Comparison of ENCODE assay signal across 10 cellular contexts in the genomic region with DNA sequence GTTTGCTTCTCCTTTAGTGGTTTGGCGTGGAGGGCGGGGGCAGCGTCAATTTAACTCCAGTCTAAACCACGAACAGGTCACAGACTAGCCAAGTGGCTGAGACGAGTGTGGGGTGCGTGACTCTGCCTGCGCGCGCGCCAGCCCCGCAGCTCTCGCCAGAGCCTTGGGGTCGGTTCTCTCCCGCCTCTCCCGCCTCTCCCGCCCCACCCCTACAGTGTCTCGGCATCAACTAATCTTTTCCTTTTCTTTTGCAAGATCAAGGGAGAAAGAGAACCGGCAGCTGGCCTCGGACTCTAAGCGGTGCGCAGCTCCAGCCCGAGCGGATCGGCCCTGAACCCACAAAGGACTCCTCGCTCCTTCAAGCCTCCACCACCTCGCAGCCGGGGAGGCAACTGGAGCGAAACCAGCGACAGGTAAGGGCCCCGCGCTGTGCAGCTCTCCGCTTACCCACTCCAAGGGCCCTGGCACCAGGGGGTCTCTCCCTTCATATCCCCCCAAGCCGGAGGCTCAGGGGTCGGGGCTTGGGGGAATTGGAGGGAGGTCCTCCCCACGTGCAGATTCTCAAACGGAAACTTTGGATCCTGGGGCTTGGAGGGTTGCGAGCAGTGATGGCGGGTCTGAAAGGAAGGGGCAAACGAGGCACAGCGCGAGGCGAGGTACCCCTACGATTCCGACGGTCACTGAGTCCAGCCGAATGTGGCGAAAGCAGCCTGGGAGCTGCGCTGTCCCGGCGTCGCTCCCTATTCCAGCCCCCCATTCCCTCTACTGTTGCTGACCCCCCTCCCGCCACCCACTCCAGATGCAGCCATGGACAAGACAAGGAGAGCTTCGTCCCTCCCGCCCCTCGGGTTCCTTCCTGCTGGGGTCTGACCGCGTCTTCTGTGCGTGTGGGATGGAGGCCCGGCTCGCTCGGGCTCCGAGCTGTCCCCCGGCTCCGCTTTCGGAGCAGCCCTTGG. TPM values are rescaled to one million over a fixed set of nuclear protein-coding genes. Genes with fewer than 3 reads are reported as not detected.
DNase-seq lines count a peak whose midpoint lies in the region; ATAC-seq and TF ChIP-seq lines count a peak whose summit lies in the region.
"Had no signal": no experiment of that assay in that cellular context is flagged by ENCODE, and none has a peak within 500 bp of the region (broad histone marks: within the 10 kb centered on the region; RNA-seq: fewer than 3 reads in every experiment).

No MANE protein-coding gene starts in this region.

- H3K9me3 Mint-ChIP-seq in activated naive CD8-positive, alpha-beta T cell treated with anti-CD3 and anti-CD28 coated beads, Interleukin-2, amount 50 U/mL, for 24 hours: no peaks in the 10 kb centered on the region

- DNase-seq in BE2C: peak; percentile 27
- no peak for DNase-seq in Panc1 (ENCODE audit: low read depth, low spot score)
- DNase-seq in cardiac muscle cell (ENCODE audit: low read depth in 1 of 2, low spot score in 1 of 2): peak; percentile 9 to 49
- DNase-seq in OCI-LY7 (ENCODE audit: low spot score): no peak
- DNase-seq in activated naive CD8-positive, alpha-beta T cell treated with anti-CD3 and anti-CD28 coated beads, Interleukin-2, amount 50 U/mL, for 24 hours: no peak
- DNase-seq in effector CD4-positive, alpha-beta T cell: no peak
- DNase-seq: DND-41 had no signal

- in situ Hi-C loops in Panc1 (cut with HindIII; ENCODE audit: low pct_unique_long_range_greater_than_20kb, low sequenced_read_pairs): no loop called here

- H4K20me1 ChIP-seq in OCI-LY7 (ENCODE audit: insufficient read depth, low read length): no peaks in the 10 kb centered on the region

- H3K27me3 ChIP-seq in BE2C (peaks cover 31% of the 10 kb centered on the region), Panc1 (ENCODE audit: control insufficient read depth, insufficient read depth, low read length) (peaks cover 2% of the 10 kb centered on the region), cardiac muscle cell (peaks cover 6% of the 10 kb centered on the region), neuron (ENCODE audit: insufficient read depth, low read length) (peaks cover 73% of the 10 kb centered on the region)

- no peak overlapping the region for H3K4me2 ChIP-seq in OCI-LY7 (ENCODE audit: low read length)

- ATAC-seq in Panc1 (peak; percentile 51), GM18870 (IDR thresholded peaks at IDR 0.05; ENCODE audit: unreplicated experiment) (no peak)
- ATAC-seq in activated naive CD8-positive, alpha-beta T cell treated with anti-CD3 and anti-CD28 coated beads, Interleukin-2, amount 50 U/mL, for 24 hours: no peak
- ATAC-seq: left lung had no signal

- H3K27ac ChIP-seq in Panc1 (ENCODE audit: low read length) (no peak overlapping the region), cardiac muscle cell (peak overlapping the region; percentile 56), OCI-LY7 (ENCODE audit: low read depth, low read length, poor library complexity, severe bottlenecking) (no peak overlapping the region)
- H3K27ac ChIP-seq: left lung had no signal

- intact Hi-C loops in Panc1 (cut with micrococcal nuclease; ENCODE audit: unreplicated experiment) (no loop called here), OCI-LY7 (cut with micrococcal nuclease; ENCODE audit: unreplicated experiment) (no loop called here)

- no peaks in the 10 kb centered on the region for H3K79me2 ChIP-seq in OCI-LY7 (ENCODE audit: insufficient read depth, low read depth, low read length)

- BruUV-seq in Panc1 (replicated peaks; lab: Mats Ljungman, UMichigan) (no TSS peak), OCI-LY7 (replicated peaks; lab: Mats Ljungman, UMichigan) (no TSS peak)

- peaks cover 35% of the 10 kb centered on the region for H3K27me3 Mint-ChIP-seq in activated naive CD8-positive, alpha-beta T cell treated with anti-CD3 and anti-CD28 coated beads, Interleukin-2, amount 50 U/mL, for 24 hours

- CTCF ChIA-PET in Panc1 (lab: Charles Lee): interaction anchor here (0.6 kb wide), 1 partner anchor 1609 kb away, joined by 11 read pairs; no protein-coding TSS in a partner anchor
- CTCF ChIA-PET in OCI-LY7 (lab: Charles Lee; ENCODE audit: unreplicated experiment): interaction anchor here (0.6 kb wide), 1 partner anchor 242 kb away, joined by 8 read pairs; no protein-coding TSS in a partner anchor

- no peak overlapping the region for H3K4me3 Mint-ChIP-seq in activated naive CD8-positive, alpha-beta T cell treated with anti-CD3 and anti-CD28 coated beads, Interleukin-2, amount 50 U/mL, for 24 hours

- no peak overlapping the region for H3K27ac Mint-ChIP-seq in activated naive CD8-positive, alpha-beta T cell treated with anti-CD3 and anti-CD28 coated beads, Interleukin-2, amount 50 U/mL, for 24 hours

- no peaks in the 10 kb centered on the region for H3K36me3 Mint-ChIP-seq in activated naive CD8-positive, alpha-beta T cell treated with anti-CD3 and anti-CD28 coated beads, Interleukin-2, amount 50 U/mL, for 24 hours (ENCODE audit: low read depth)

- H3K4me3 ChIP-seq in BE2C (ENCODE audit: low read depth, low read length): peak overlapping the region; percentile 74
- H3K4me3 ChIP-seq in Panc1 (ENCODE audit: low read depth in 2 of 2, low read length in 2 of 2): no peak overlapping the region
- peak overlapping the region; percentile 81 for H3K4me3 ChIP-seq in cardiac muscle cell
- H3K4me3 ChIP-seq in neuron (ENCODE audit: low read length): peak overlapping the region; percentile 25
- no peak overlapping the region for H3K4me3 ChIP-seq in OCI-LY7 (ENCODE audit: low read depth, low read length, poor library complexity, severe bottlenecking)

- H2AFZ ChIP-seq in neuron (ENCODE audit: low read depth, low read length): peak overlapping the region; percentile 51
- H2AFZ ChIP-seq in OCI-LY7 (ENCODE audit: low read length): no peak overlapping the region

- POLR2A ChIA-PET in Panc1 (lab: Charles Lee) (no interaction called here), OCI-LY7 (lab: Charles Lee) (no interaction called here)

- H3K4me1 ChIP-seq in BE2C: peaks cover 7% of the 10 kb centered on the region; the same call in 1 of the 2 replicates
- H3K4me1 ChIP-seq in Panc1 (ENCODE audit: control insufficient read depth, insufficient read depth, low read length): no peaks in the 10 kb centered on the region
- H3K4me1 ChIP-seq in cardiac muscle cell (ENCODE audit: low read depth): peaks cover 23% of the 10 kb centered on the region
- peaks cover 34% of the 10 kb centered on the region for H3K4me1 ChIP-seq in neuron (ENCODE audit: insufficient read depth, low read length)
- H3K4me1 ChIP-seq in OCI-LY7 (ENCODE audit: insufficient read depth, low read length, poor library complexity, severe bottlenecking): no peaks in the 10 kb centered on the region

- H3K36me3 ChIP-seq in BE2C: no peaks in the 10 kb centered on the region
- no peaks in the 10 kb centered on the region for H3K36me3 ChIP-seq in Panc1 (ENCODE audit: control insufficient read depth, insufficient read depth, low read length)
- H3K36me3 ChIP-seq in cardiac muscle cell: no peaks in the 10 kb centered on the region
- H3K36me3 ChIP-seq in neuron (ENCODE audit: insufficient read depth, low read length): no peaks in the 10 kb centered on the region
- no peaks in the 10 kb centered on the region for H3K36me3 ChIP-seq in OCI-LY7 (ENCODE audit: insufficient read depth, low read length)
- H3K36me3 ChIP-seq: left lung had no signal

- no peaks in the 10 kb centered on the region for H3K9me2 ChIP-seq in OCI-LY7 (ENCODE audit: insufficient read depth, low read length)

- H3K9me3 ChIP-seq in BE2C: no peaks in the 10 kb centered on the region
- H3K9me3 ChIP-seq in Panc1 (ENCODE audit: control insufficient read depth, insufficient read depth, low read depth, low read length): no peaks in the 10 kb centered on the region
- no peaks in the 10 kb centered on the region for H3K9me3 ChIP-seq in cardiac muscle cell (ENCODE audit: low read depth)
- H3K9me3 ChIP-seq in neuron (ENCODE audit: low read length): no peaks in the 10 kb centered on the region
- H3K9me3 ChIP-seq in OCI-LY7 (ENCODE audit: low read length): no peaks in the 10 kb centered on the region
- H3K9me3 ChIP-seq: left lung had no signal

- TF ChIP-seq CTCF in BE2C (IDR thresholded peaks at IDR 0.05; ENCODE audit: low read depth, low read length) (no peak), Panc1 (IDR thresholded peaks at IDR 0.05) (no peak), cardiac muscle cell (IDR thresholded peaks at IDR 0.05; ENCODE audit: low read depth, low read length) (no peak), OCI-LY7 (conservative IDR thresholded peaks at IDR 0.05; ENCODE audit: low read length) (no peak)

- no peaks in the 10 kb centered on the region for H3K4me1 Mint-ChIP-seq in activated naive CD8-positive, alpha-beta T cell treated with anti-CD3 and anti-CD28 coated beads, Interleukin-2, amount 50 U/mL, for 24 hours

RNA-seq across cellular contexts. Expression of gene CHRM2, which starts 0.8 kb away (rescaled TPM):
- 0.26 TPM for polyA plus RNA-seq in BE2C (2012; ENCODE audit: insufficient read depth, insufficient read length, low read depth)
- total RNA-seq in Panc1 (2021; ENCODE audit: unreplicated experiment) (not detected), cardiac muscle cell (75.3 and 79.8 TPM in 2 replicates), OCI-LY7 (2022) (not detected in 2 replicates)
- not detected for polyA plus RNA-seq in Panc1 (2012; ENCODE audit: insufficient read length)
- 25.3 and 37.5 TPM in 2 replicates for polyA plus RNA-seq in cardiac muscle cell
- not detected in 2 replicates for total RNA-seq in OCI-LY7 (2014; rRNA removed; shearing (Covaris generic))

Comparison
In these comparisons a context has a peak if more than half of its experiments do, and no peak if none do; other contexts are left out.
1. DNase-seq: peak in BE2C (single experiment) and cardiac muscle cell (2 of 2); none in Panc1 (single experiment), OCI-LY7 (single experiment), activated naive CD8-positive, alpha-beta T cell treated with anti-CD3 and anti-CD28 coated beads, Interleukin-2, amount 50 U/mL, for 24 hours (single experiment) and effector CD4-positive, alpha-beta T cell (single experiment).
2. H3K4me3 ChIP-seq: peak in BE2C (single experiment), cardiac muscle cell (single experiment) and neuron (single experiment); none in Panc1 (0 of 2) and OCI-LY7 (single experiment).
3. RNA of gene CHRM2, which starts 0.8 kb away (total RNA-seq): 75.3 to 79.8 TPM in cardiac muscle cell; not detected in Panc1 (single experiment) and not detected in OCI-LY7; every median in the first group is over 10 times any median in the second.